Comparison of ENCODE assay signal across 15 cellular contexts in the genomic region with DNA sequence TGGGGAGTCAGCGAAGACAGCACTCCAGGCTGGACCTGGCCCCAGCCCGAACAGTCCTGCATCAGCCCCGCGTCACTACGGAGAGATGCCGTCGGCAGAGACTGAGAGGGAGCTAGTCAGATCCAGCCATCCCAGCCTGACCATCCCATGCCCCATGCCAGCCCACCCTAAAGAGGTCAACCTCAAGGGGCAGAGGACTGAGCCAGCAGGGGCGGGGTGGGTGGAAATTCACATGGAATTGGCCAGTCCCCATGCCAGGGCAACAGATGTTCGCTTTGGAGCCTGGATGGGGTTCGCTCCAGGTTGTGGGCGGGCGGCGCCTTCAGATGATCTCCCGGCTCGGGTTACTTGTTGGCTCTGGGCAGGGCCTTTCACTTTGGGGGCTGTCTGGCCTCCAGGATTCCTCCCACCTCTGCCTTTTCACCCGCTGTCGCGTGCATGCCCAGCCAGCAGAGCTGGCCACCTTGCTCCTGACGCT.
DNase-seq lines count a peak whose midpoint lies in the region; ATAC-seq and TF ChIP-seq lines count a peak whose summit lies in the region.
"Had no signal": no experiment of that assay in that cellular context is flagged by ENCODE, and none has a peak within 500 bp of the region (broad histone marks: within the 10 kb centered on the region; RNA-seq: fewer than 3 reads in every experiment).

No MANE protein-coding gene starts in this region.

- peaks cover 41% of the 10 kb centered on the region for H4K20me1 ChIP-seq in neural progenitor cell (ENCODE audit: low read depth)

- H3K4me3 ChIP-seq in fibroblast of villous mesenchyme (ENCODE audit: low read depth, low read length) (no peak overlapping the region), neural progenitor cell (no peak overlapping the region)

- H3K9me3 ChIP-seq in neural progenitor cell (ENCODE audit: low read depth) = no peaks in the 10 kb centered on the region

- H3K9ac ChIP-seq in neural progenitor cell = no peak overlapping the region
- H3K9ac ChIP-seq: parathyroid adenoma had no signal

- peaks cover 2% of the 10 kb centered on the region for H3K9me3 Mint-ChIP-seq in neural progenitor cell

- H3F3A ChIP-seq in neural progenitor cell (ENCODE audit: low read depth) = peaks cover 8% of the 10 kb centered on the region

- peaks cover 1% of the 10 kb centered on the region for H3K36me3 Mint-ChIP-seq in neural progenitor cell

- peaks cover 31% of the 10 kb centered on the region for H3K4me1 ChIP-seq in neural progenitor cell
- H3K4me1 ChIP-seq: parathyroid adenoma had no signal

- H3K27me3 ChIP-seq in neural progenitor cell = no peaks in the 10 kb centered on the region

- DNase-seq in DMS 273 (lab: John Stamatoyannopoulos, UW; ENCODE audit: unreplicated experiment) (peak; percentile 93), NCI-H2171 (lab: John Stamatoyannopoulos, UW) (peak; percentile 87), fibroblast of villous mesenchyme (ENCODE audit: low read depth) (peak; percentile 14), neural progenitor cell (ENCODE audit: low spot score) (peak; percentile 73), NAMALWA (ENCODE audit: low spot score) (no peak), cerebellum (ENCODE audit: low spot score) (no peak), KG1 (lab: John Stamatoyannopoulos, UW) (no peak)
- DNase-seq: activated naive CD4-positive, alpha-beta T cell treated with anti-CD3 and anti-CD28 coated beads, Interleukin-2, amount 50 U/mL, for 16 hours; cerebellar nuclear complex; DMS53; NCI-H1436 treated with DMSO at 0.1 percent for 48 hours; stimulated activated CD8-positive, alpha-beta memory T cell treated with anti-CD3 and anti-CD28 coated beads, Interleukin-4, amount 100 ng/mL, for 48 hours had no signal

- ATAC-seq in GM19455 (IDR thresholded peaks at IDR 0.05; ENCODE audit: unreplicated experiment) = no peak

- H3K36me3 ChIP-seq in neural progenitor cell = no peaks in the 10 kb centered on the region

- H3K27ac Mint-ChIP-seq in neural progenitor cell = peak overlapping the region; percentile 50
- H3K27ac Mint-ChIP-seq: type B pancreatic cell had no signal

- H2AFZ ChIP-seq in neural progenitor cell (replicated peaks) = no peak overlapping the region
- H2AFZ ChIP-seq: parathyroid adenoma had no signal

- TF ChIP-seq CTCF in fibroblast of villous mesenchyme (IDR thresholded peaks at IDR 0.05; ENCODE audit: insufficient read depth, low read depth, low read length) (no peak), neural progenitor cell (IDR thresholded peaks at IDR 0.05) (no peak)

- H3K4me1 Mint-ChIP-seq in neural progenitor cell = peaks cover 55% of the 10 kb centered on the region

- H3K27ac ChIP-seq in neural progenitor cell = no peak overlapping the region
- H3K27ac ChIP-seq: parathyroid adenoma had no signal

- H3K27me3 Mint-ChIP-seq in neural progenitor cell (ENCODE audit: insufficient read depth, low read depth) = peaks cover 15% of the 10 kb centered on the region

- H3K4me2 ChIP-seq in neural progenitor cell = peak overlapping the region; percentile 61

- no peaks in the 10 kb centered on the region for H3K79me2 ChIP-seq in neural progenitor cell (ENCODE audit: low read depth)

- H3K4me3 Mint-ChIP-seq in neural progenitor cell = peak overlapping the region; percentile 63
- H3K4me3 Mint-ChIP-seq: type B pancreatic cell had no signal

Comparison
In these comparisons a context has a peak if more than half of its experiments do, and no peak if none do; other contexts are left out.
1. DNase-seq: peak in DMS 273 (single experiment), NCI-H2171 (single experiment), fibroblast of villous mesenchyme (single experiment) and neural progenitor cell (single experiment); none in NAMALWA (single experiment), cerebellum (single experiment) and KG1 (single experiment).